In the genomic region with DNA sequence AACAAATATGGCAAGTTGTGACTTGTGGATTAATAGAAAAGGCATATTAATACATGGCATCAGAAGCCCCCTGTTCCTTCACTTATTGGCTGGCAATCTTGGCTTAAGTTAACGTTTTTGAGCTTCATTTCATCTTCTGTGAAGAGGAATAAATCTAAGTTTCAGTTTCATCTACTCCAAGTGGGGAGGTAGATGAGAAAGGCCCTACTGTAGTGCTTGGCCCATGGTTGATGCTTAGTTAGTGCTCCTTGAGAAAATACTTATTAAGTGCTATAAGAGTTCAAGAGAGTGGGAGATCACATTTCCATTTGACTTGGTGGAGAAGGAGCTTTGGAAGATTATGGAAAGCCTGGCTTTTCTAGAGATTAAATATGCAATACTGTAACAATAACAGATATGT, we compare ENCODE assay signal across 15 cellular contexts.
A peak's percentile ranks its signal among the peaks of the same experiment; 100 is the strongest.
DNase-seq lines count a peak whose midpoint lies in the region; ATAC-seq and TF ChIP-seq lines count a peak whose summit lies in the region.
"Had no signal": no experiment of that assay in that cellular context is flagged by ENCODE, and none has a peak within 500 bp of the region (broad histone marks: within the 10 kb centered on the region; RNA-seq: fewer than 3 reads in every experiment).

No MANE protein-coding gene starts in this region.

- H3K27ac ChIP-seq in colonic mucosa (peak overlapping the region; percentile 45), sigmoid colon (peak overlapping the region; percentile 15 to 49 (median 36))
- H3K27ac ChIP-seq: 22Rv1, adrenal gland, RWPE1 had no signal

- H3K36me3 Mint-ChIP-seq in activated CD4-positive, alpha-beta T cell treated with anti-CD3 and anti-CD28 coated beads for 36 hours (ENCODE audit: low read depth), result peaks cover 11% of the 10 kb centered on the region

- TF ChIP-seq EP300 in sigmoid colon (IDR thresholded peaks at IDR 0.05), result no peak

- H3K9ac ChIP-seq in colonic mucosa (ENCODE audit: low read depth in 2 of 2, low read length in 2 of 2), result peak overlapping the region in 1 of 2 donors; percentile 48

- H3K4me3 Mint-ChIP-seq in activated CD4-positive, alpha-beta T cell treated with anti-CD3 and anti-CD28 coated beads for 36 hours, result no peak overlapping the region

- 10 to 23% methylated on average over 1 of the region's 1 CpG for WGBS in sigmoid colon, 2 donors

- no peaks in the 10 kb centered on the region for H3K36me3 ChIP-seq in colonic mucosa
- no peaks in the 10 kb centered on the region for H3K36me3 ChIP-seq in sigmoid colon

- ATAC-seq in activated CD4-positive, alpha-beta T cell treated with anti-CD3 and anti-CD28 coated beads for 36 hours, result peak; percentile 36

- H3K9me3 Mint-ChIP-seq in activated CD4-positive, alpha-beta T cell treated with anti-CD3 and anti-CD28 coated beads for 36 hours (ENCODE audit: low read depth), result no peaks in the 10 kb centered on the region

- intact Hi-C loops in activated CD4-positive, alpha-beta T cell treated with anti-CD3 and anti-CD28 coated beads for 36 hours (cut with DNase I, micrococcal nuclease), result no loop called here
- intact Hi-C loops in colonic mucosa (cut with DNase I) (no loop called here), sigmoid colon (cut with DNase I) (loop anchor here (5.0 kb wide), 1 partner anchor 38 kb away; no protein-coding TSS in a partner anchor)

- CTCF ChIA-PET in activated CD4-positive, alpha-beta T cell treated with anti-CD3 and anti-CD28 coated beads for 36 hours (lab: Charles Lee), result interaction anchor here (1.2 kb wide), 1 partner anchor 430 kb away, joined by 3 read pairs; no protein-coding TSS in a partner anchor

- H3K9me3 ChIP-seq in colonic mucosa (no peaks in the 10 kb centered on the region), sigmoid colon (no peaks in the 10 kb centered on the region)
- H3K9me3 ChIP-seq: adrenal gland had no signal

- H3K4me3 ChIP-seq in colonic mucosa, result no peak overlapping the region
- H3K4me3 ChIP-seq in sigmoid colon, result no peak overlapping the region
- H3K4me3 ChIP-seq: adrenal gland, coronary artery had no signal

- TF ChIP-seq POLR2A in sigmoid colon (IDR thresholded peaks at IDR 0.05), result no peak

- H3K27ac Mint-ChIP-seq in activated CD4-positive, alpha-beta T cell treated with anti-CD3 and anti-CD28 coated beads for 36 hours, result peak overlapping the region; percentile 47

- no peak for TF ChIP-seq CTCF in colonic mucosa (IDR thresholded peaks at IDR 0.05)
- TF ChIP-seq CTCF in sigmoid colon (IDR thresholded peaks at IDR 0.05), result no peak

- H3K4me1 Mint-ChIP-seq in activated CD4-positive, alpha-beta T cell treated with anti-CD3 and anti-CD28 coated beads for 36 hours, result peaks cover 22% of the 10 kb centered on the region

- DNase-seq in activated CD4-positive, alpha-beta T cell treated with anti-CD3 and anti-CD28 coated beads for 36 hours, result no peak
- no peak for DNase-seq in activated CD4-positive, alpha-beta T cell treated with anti-CD3 and anti-CD28 coated beads for 1 hour
- DNase-seq in NCI-H524 treated with DMSO at 0.1 percent for 48 hours (lab: John Stamatoyannopoulos, UW) (peak; percentile 34), colonic mucosa (no peak), sigmoid colon (no peak), NCI-H1694 treated with DMSO at 0.1 percent for 48 hours (lab: John Stamatoyannopoulos, UW) (no peak), AG08395 (ENCODE audit: low spot score) (no peak), HK-2 (ENCODE audit: unreplicated experiment) (no peak)
- DNase-seq: NCI-H1417; NCI-H526; stimulated activated naive CD4-positive, alpha-beta T cell had no signal

- no peaks in the 10 kb centered on the region for H3K27me3 Mint-ChIP-seq in activated CD4-positive, alpha-beta T cell treated with anti-CD3 and anti-CD28 coated beads for 36 hours

- POLR2A ChIA-PET in activated CD4-positive, alpha-beta T cell treated with anti-CD3 and anti-CD28 coated beads for 36 hours (lab: Charles Lee), result no interaction called here

- H3K27me3 ChIP-seq in colonic mucosa, result no peaks in the 10 kb centered on the region
- no peaks in the 10 kb centered on the region for H3K27me3 ChIP-seq in sigmoid colon
- H3K27me3 ChIP-seq: adrenal gland had no signal

- H3K4me1 ChIP-seq in colonic mucosa (no peaks in the 10 kb centered on the region), sigmoid colon (peaks cover 0 to 38% (median 24%) of the 10 kb centered on the region in 4 donors)
